10 cellular contexts compared by ENCODE assay signal in genomic region chr13:44854264-44855060, GRCh38.
DNase-seq lines count a peak whose midpoint lies in the region; ATAC-seq and TF ChIP-seq lines count a peak whose summit lies in the region.
"Had no signal": no experiment of that assay in that cellular context is flagged by ENCODE, and none has a peak within 500 bp of the region (broad histone marks: within the 10 kb centered on the region; RNA-seq: fewer than 3 reads in every experiment).

No MANE protein-coding gene starts in this region.

- H3K36me3 ChIP-seq in GM23338 (ENCODE audit: insufficient read depth) = no peaks in the 10 kb centered on the region
- no peaks in the 10 kb centered on the region for H3K36me3 ChIP-seq in left ventricle myocardium inferior

- H3K27ac Mint-ChIP-seq in GM23338 = no peak overlapping the region
- H3K27ac Mint-ChIP-seq in activated CD4-positive, alpha-beta memory T cell treated with anti-CD3 and anti-CD28 coated beads for 36 hours = no peak overlapping the region
- H3K27ac Mint-ChIP-seq: CD4-positive, alpha-beta memory T cell had no signal

- CTCF ChIA-PET in activated CD4-positive, alpha-beta memory T cell treated with anti-CD3 and anti-CD28 coated beads for 36 hours (lab: Charles Lee) = no interaction called here

- H3K9me3 ChIP-seq in left ventricle myocardium inferior (replicated peaks) = no peaks in the 10 kb centered on the region

- H3K4me1 ChIP-seq in GM23338 (ENCODE audit: insufficient read depth) = peaks cover 22% of the 10 kb centered on the region
- peaks cover 36% of the 10 kb centered on the region for H3K4me1 ChIP-seq in left ventricle myocardium inferior

- ATAC-seq in GM23338 (no peak; the same call in 2 of the 3 replicates), sciatic nerve (peak; percentile 48), HG02884 (IDR thresholded peaks at IDR 0.05; ENCODE audit: unreplicated experiment) (no peak)

- no peaks in the 10 kb centered on the region for H3K79me2 ChIP-seq in GM23338 (replicated peaks; ENCODE audit: insufficient read depth)

- H3F3A ChIP-seq in GM23338 (replicated peaks; ENCODE audit: low read depth) = no peaks in the 10 kb centered on the region

- intact Hi-C loops in left ventricle myocardium inferior (cut with micrococcal nuclease) (no loop called here), sciatic nerve (cut with DNase I) (no loop called here)
- intact Hi-C loops in activated CD4-positive, alpha-beta memory T cell treated with anti-CD3 and anti-CD28 coated beads for 36 hours (cut with micrococcal nuclease) = no loop called here

- TF ChIP-seq CTCF in GM23338 (conservative IDR thresholded peaks at IDR 0.05; ENCODE audit: low read depth in 2 of 2) = no peak
- TF ChIP-seq CTCF in left ventricle myocardium inferior (IDR thresholded peaks at IDR 0.05; ENCODE audit: borderline replicate concordance) = no peak

- POLR2A ChIA-PET in activated CD4-positive, alpha-beta memory T cell treated with anti-CD3 and anti-CD28 coated beads for 36 hours (lab: Charles Lee) = no interaction called here

- peak overlapping the region; percentile 72; the same call in 1 of the 2 replicates for H2AFZ ChIP-seq in GM23338

- DNase-seq in GM23338 (ENCODE audit: low spot score) (no peak), NCI-H524 treated with DMSO at 0.1 percent for 48 hours (lab: John Stamatoyannopoulos, UW) (peak; percentile 30), left ventricle myocardium inferior (peak; percentile 74), sciatic nerve (ENCODE audit: low spot score) (no peak), cortex of kidney (lab: John Stamatoyannopoulos, UW) (no peak), C1 segment of cervical spinal cord (lab: John Stamatoyannopoulos, UW) (no peak)
- no peak for DNase-seq in activated CD4-positive, alpha-beta memory T cell treated with anti-CD3 and anti-CD28 coated beads for 36 hours
- DNase-seq: CD4-positive, alpha-beta memory T cell; stimulated activated CD4-positive, alpha-beta T cell treated with anti-CD3 and anti-CD28 coated beads, Interleukin-12 subunit alpha, Interleukin-12 subunit beta, amount 100 ng/mL, for 4 hours had no signal

- H3K4me3 ChIP-seq in GM23338 (no peak overlapping the region), left ventricle myocardium inferior (peak overlapping the region; percentile 30)

- no peaks in the 10 kb centered on the region for H3K27me3 ChIP-seq in GM23338 (ENCODE audit: insufficient read depth)
- no peaks in the 10 kb centered on the region for H3K27me3 ChIP-seq in left ventricle myocardium inferior (ENCODE audit: low read depth)

- H4K20me1 ChIP-seq in GM23338 (replicated peaks; ENCODE audit: insufficient read depth) = no peaks in the 10 kb centered on the region

- H3K27ac ChIP-seq in GM23338 (ENCODE audit: low read depth) (no peak overlapping the region), left ventricle myocardium inferior (replicated peaks) (peak overlapping the region; percentile 86)

- H3K27me3 Mint-ChIP-seq in GM23338 (ENCODE audit: insufficient read depth, low read depth, poor library complexity) = peaks cover 4% of the 10 kb centered on the region
- H3K27me3 Mint-ChIP-seq in activated CD4-positive, alpha-beta memory T cell treated with anti-CD3 and anti-CD28 coated beads for 36 hours = peaks cover 16% of the 10 kb centered on the region

- H3K4me2 ChIP-seq in GM23338 = no peak overlapping the region

- H3K4me3 Mint-ChIP-seq in GM23338 = no peak overlapping the region
- H3K4me3 Mint-ChIP-seq in activated CD4-positive, alpha-beta memory T cell treated with anti-CD3 and anti-CD28 coated beads for 36 hours = no peak overlapping the region
- H3K4me3 Mint-ChIP-seq: CD4-positive, alpha-beta memory T cell had no signal

- no peaks in the 10 kb centered on the region; the same call in 1 of the 2 replicates for H3K9me2 ChIP-seq in GM23338 (ENCODE audit: insufficient read depth)

- H3K9me3 Mint-ChIP-seq in GM23338 = no peaks in the 10 kb centered on the region
- no peaks in the 10 kb centered on the region for H3K9me3 Mint-ChIP-seq in activated CD4-positive, alpha-beta memory T cell treated with anti-CD3 and anti-CD28 coated beads for 36 hours

- H3K4me1 Mint-ChIP-seq in GM23338 = peaks cover 14% of the 10 kb centered on the region; the same call in 2 of the 3 replicates
- H3K4me1 Mint-ChIP-seq in activated CD4-positive, alpha-beta memory T cell treated with anti-CD3 and anti-CD28 coated beads for 36 hours (ENCODE audit: low read depth) = no peaks in the 10 kb centered on the region
- H3K4me1 Mint-ChIP-seq: CD4-positive, alpha-beta memory T cell had no signal

- no peaks in the 10 kb centered on the region for H3K36me3 Mint-ChIP-seq in GM23338 (ENCODE audit: low read depth)
- H3K36me3 Mint-ChIP-seq in activated CD4-positive, alpha-beta memory T cell treated with anti-CD3 and anti-CD28 coated beads for 36 hours = no peaks in the 10 kb centered on the region
- H3K36me3 Mint-ChIP-seq: CD4-positive, alpha-beta memory T cell had no signal

TF ChIP-seq in GM23338, 12 proteins besides CTCF, POLR2A, EP300 and RAD21 (continues in another document):
- TF ChIP-seq EZH2 (IDR thresholded peaks at IDR 0.05; ENCODE audit: low read depth, unreplicated experiment) (no peak), POLR2AphosphoS5 (IDR thresholded peaks at IDR 0.05; ENCODE audit: low read depth) (no peak), ZNF331 (CRISPR knock-in tag; IDR thresholded peaks at IDR 0.05; ENCODE audit: low read depth) (no peak), STAT1 (IDR thresholded peaks at IDR 0.05; ENCODE audit: unreplicated experiment) (no peak), REST (IDR thresholded peaks at IDR 0.05; ENCODE audit: unreplicated experiment) (no peak), CREB1 (CRISPR knock-in tag; IDR thresholded peaks at IDR 0.05; ENCODE audit: low read depth) (no peak), ETS1 (IDR thresholded peaks at IDR 0.05) (no peak), NANOG (IDR thresholded peaks at IDR 0.05; ENCODE audit: borderline replicate concordance) (no peak), JUNB (IDR thresholded peaks at IDR 0.05; ENCODE audit: unreplicated experiment) (no peak)

Comparison
In these comparisons a context has a peak if more than half of its experiments do, and no peak if none do; other contexts are left out.
1. DNase-seq: peak in NCI-H524 treated with DMSO at 0.1 percent for 48 hours (single experiment) and left ventricle myocardium inferior (single experiment); none in GM23338 (single experiment), sciatic nerve (single experiment), cortex of kidney (single experiment), activated CD4-positive, alpha-beta memory T cell treated with anti-CD3 and anti-CD28 coated beads for 36 hours (single experiment) and C1 segment of cervical spinal cord (0 of 14).